In genomic region chr16:12331476-12331875, GRCh38 we compare ENCODE assay signal across 6 cellular contexts.
DNase-seq lines count a peak whose midpoint lies in the region; ATAC-seq and TF ChIP-seq lines count a peak whose summit lies in the region.
"Not testable (repeated sequence)": the region's sequence is repeated elsewhere in the genome, so short reads cannot be mapped to it uniquely, and the experiment has no call there.

No MANE protein-coding gene starts in this region.

- 92 to 94% methylated on average over 4 of the region's 4 CpGs for WGBS in heart right ventricle, 2 donors

- peak overlapping the region; percentile 67; the same call in 1 of the 2 replicates for H3K4me2 ChIP-seq in BLaER1
- not testable (repeated sequence) for H3K4me2 ChIP-seq in Karpas-422 (ENCODE audit: low read depth, low read length, poor library complexity, severe bottlenecking)
- H3K4me2 ChIP-seq in OCI-LY1 (ENCODE audit: low read length): peak overlapping the region; percentile 55
- H3K4me2 ChIP-seq in SU-DHL-6 (ENCODE audit: low read depth, low read length, poor library complexity, severe bottlenecking): peak overlapping the region; percentile 44

- H3K9me2 ChIP-seq in Karpas-422 (replicated peaks; ENCODE audit: insufficient read depth, low read length); OCI-LY1 (ENCODE audit: low read depth, low read length); SU-DHL-6 (replicated peaks; ENCODE audit: insufficient read depth, low read length): not testable (repeated sequence)

- H3K27me3 ChIP-seq in BLaER1; Karpas-422 (ENCODE audit: low read length); OCI-LY1 (ENCODE audit: insufficient read depth, low read length); SU-DHL-6 (ENCODE audit: low read length); heart right ventricle: not testable (repeated sequence)

- not testable (repeated sequence) for H3K4me3 ChIP-seq in BLaER1; Karpas-422 (ENCODE audit: low read length); SU-DHL-6 (ENCODE audit: insufficient read depth, low read length, poor library complexity, severe bottlenecking); heart right ventricle
- peak overlapping the region; percentile 22 for H3K4me3 ChIP-seq in OCI-LY1 (ENCODE audit: low read depth, low read length, poor library complexity, severe bottlenecking)

- not testable (repeated sequence) for DNase-seq in Karpas-422, heart right ventricle
- DNase-seq in posterior vena cava (ENCODE audit: low spot score): peak; percentile 55

- intact Hi-C loops in heart right ventricle (cut with DNase I): loop anchor here in 3 of 10 donors (10.0 kb wide), 3 partner anchors 47 to 237 kb away; no protein-coding TSS in a partner anchor
- intact Hi-C loops in posterior vena cava (cut with DNase I): not testable (repeated sequence)

- H3K27ac ChIP-seq in BLaER1: not testable (repeated sequence)
- H3K27ac ChIP-seq in Karpas-422 (ENCODE audit: low read length) (0 out of 2 replicates have a peak overlapping the region, but pooled peaks have one; percentile 34), OCI-LY1 (ENCODE audit: low read depth, low read length, poor library complexity, severe bottlenecking) (peak overlapping the region; percentile 100), SU-DHL-6 (ENCODE audit: low read depth, low read length) (peak overlapping the region; percentile 87), heart right ventricle (peak overlapping the region in 8 of 10 donors; percentile 21 to 80 (median 46))

- not testable (repeated sequence) for TF ChIP-seq CTCF in OCI-LY1 (IDR thresholded peaks at IDR 0.05; ENCODE audit: low read length); SU-DHL-6 (IDR thresholded peaks at IDR 0.05; ENCODE audit: insufficient read depth, low read length, poor library complexity, severe bottlenecking); heart right ventricle (IDR thresholded peaks at IDR 0.05)

- H3K9ac ChIP-seq in BLaER1; Karpas-422 (ENCODE audit: low read length); SU-DHL-6 (ENCODE audit: low read length): not testable (repeated sequence)
- peak overlapping the region; percentile 67 for H3K9ac ChIP-seq in OCI-LY1 (ENCODE audit: low read length)

- not testable (repeated sequence) for H4K20me1 ChIP-seq in BLaER1; Karpas-422 (ENCODE audit: insufficient read depth, low read depth, low read length); OCI-LY1 (ENCODE audit: insufficient read depth, low read length); SU-DHL-6 (ENCODE audit: low read depth, low read length)

- H2AFZ ChIP-seq in Karpas-422 (ENCODE audit: low read length); OCI-LY1 (ENCODE audit: low read length); SU-DHL-6 (ENCODE audit: low read depth, low read length, severe bottlenecking): not testable (repeated sequence)

- H3K79me2 ChIP-seq in Karpas-422 (ENCODE audit: low read length); OCI-LY1 (ENCODE audit: insufficient read depth, low read length); SU-DHL-6 (ENCODE audit: insufficient read depth, low read length): not testable (repeated sequence)

- H3K4me1 ChIP-seq in BLaER1 (peaks cover 55% of the 10 kb centered on the region), Karpas-422 (ENCODE audit: low read length) (peaks cover 14% of the 10 kb centered on the region), OCI-LY1 (ENCODE audit: insufficient read depth, low read length, severe bottlenecking) (peaks cover 100% of the 10 kb centered on the region), heart right ventricle (peaks cover 0 to 42% (median 26%) of the 10 kb centered on the region in 9 donors)

- H3K9me3 ChIP-seq in BLaER1; Karpas-422 (ENCODE audit: low read length); OCI-LY1 (ENCODE audit: low read length); SU-DHL-6 (ENCODE audit: insufficient read depth, low read length); heart right ventricle: not testable (repeated sequence)

- peaks cover 18% of the 10 kb centered on the region for H3F3A ChIP-seq in OCI-LY1 (ENCODE audit: insufficient read depth, low read length)
- not testable (repeated sequence) for H3F3A ChIP-seq in SU-DHL-6 (ENCODE audit: insufficient read depth)

- not testable (repeated sequence) for H3K36me3 ChIP-seq in BLaER1; Karpas-422 (ENCODE audit: insufficient read depth, low read length); OCI-LY1 (ENCODE audit: insufficient read depth, low read length); SU-DHL-6 (ENCODE audit: low read length); heart right ventricle

- ATAC-seq in heart right ventricle: not testable (repeated sequence)
